In genomic region chr18:12278765-12279682, GRCh38 we compare ENCODE assay signal across 8 cellular contexts. TPM values are rescaled to one million over a fixed set of nuclear protein-coding genes. Genes with fewer than 3 reads are reported as not detected.
DNase-seq lines count a peak whose midpoint lies in the region; ATAC-seq and TF ChIP-seq lines count a peak whose summit lies in the region.

No MANE protein-coding gene starts in this region.

- H3K4me1 ChIP-seq in Panc1 (ENCODE audit: control insufficient read depth, insufficient read depth, low read length) (no peaks in the 10 kb centered on the region), mesendoderm (ENCODE audit: control insufficient read depth, low read depth, low read length) (peaks cover 3% of the 10 kb centered on the region)

- H3K36me3 ChIP-seq in Panc1 (ENCODE audit: control insufficient read depth, insufficient read depth, low read length), result no peaks in the 10 kb centered on the region
- no peaks in the 10 kb centered on the region for H3K36me3 ChIP-seq in mesendoderm (ENCODE audit: control insufficient read depth, insufficient read depth, low read length)

- H3K4me3 ChIP-seq in Panc1 (ENCODE audit: low read depth in 2 of 2, low read length in 2 of 2), result no peak overlapping the region
- H3K4me3 ChIP-seq in epithelial cell of proximal tubule (ENCODE audit: low read depth, low read length), result peak overlapping the region; percentile 3
- no peak overlapping the region for H3K4me3 ChIP-seq in mesendoderm (ENCODE audit: low read length)

- H3K9ac ChIP-seq in mesendoderm (ENCODE audit: low read length), result peak overlapping the region; percentile 57

- H4K5ac ChIP-seq in mesendoderm (ENCODE audit: low read length), result no peak overlapping the region

- no peak for TF ChIP-seq CTCF in Panc1 (IDR thresholded peaks at IDR 0.05)
- no peak for TF ChIP-seq CTCF in epithelial cell of proximal tubule (conservative IDR thresholded peaks at IDR 0.05; ENCODE audit: low read depth, low read length)

- H3K4ac ChIP-seq in mesendoderm (ENCODE audit: low read depth, low read length), result peak overlapping the region; percentile 60

- peak overlapping the region; percentile 9 for H2BK15ac ChIP-seq in mesendoderm (replicated peaks; ENCODE audit: low read depth)

- peak overlapping the region; percentile 25 for H2BK5ac ChIP-seq in mesendoderm (ENCODE audit: low read length)

- peak overlapping the region; percentile 41 for H4K8ac ChIP-seq in mesendoderm (ENCODE audit: low read depth, low read length)

- H3K18ac ChIP-seq in mesendoderm (ENCODE audit: low read length), result peak overlapping the region; percentile 89

- CTCF ChIA-PET in Panc1 (lab: Charles Lee), result interaction anchor here (0.6 to 0.7 kb wide), 2 partner anchors 9 to 217 kb away, joined by 3 read pairs; no protein-coding TSS in a partner anchor

- no peak overlapping the region for H2AK5ac ChIP-seq in mesendoderm (ENCODE audit: low read length)

- no TSS peak for BruUV-seq in Panc1 (replicated peaks; lab: Mats Ljungman, UMichigan)

- ATAC-seq in Panc1 (peak; percentile 34; the same call in 1 of the 2 replicates), HG03378 (IDR thresholded peaks at IDR 0.05; ENCODE audit: unreplicated experiment) (no peak)

- H3K27ac ChIP-seq in Panc1 (ENCODE audit: low read length), result no peak overlapping the region
- H3K27ac ChIP-seq in mesendoderm (ENCODE audit: low read depth, low read length), result peak overlapping the region; percentile 89

- H2BK120ac ChIP-seq in mesendoderm (ENCODE audit: low read depth, low read length), result peak overlapping the region; percentile 3

- POLR2A ChIA-PET in Panc1 (lab: Charles Lee), result interaction anchor here (0.9 kb wide), 1 partner anchor 32 kb away, joined by 4 read pairs; no protein-coding TSS in a partner anchor

- intact Hi-C loops in Panc1 (cut with micrococcal nuclease; ENCODE audit: unreplicated experiment), result no loop called here

- H3K79me2 ChIP-seq in mesendoderm (ENCODE audit: control insufficient read depth, insufficient read depth, low read length), result no peaks in the 10 kb centered on the region

- no CpG with 5 or more reads among the region's 30 CpGs for WGBS in mesendoderm (ENCODE audit: extremely low coverage, insufficient coverage, low lambda C conversion rate)

- DNase-seq in Panc1 (ENCODE audit: low read depth, low spot score) (no peak), epithelial cell of proximal tubule (ENCODE audit: low read depth) (no peak), mesendoderm (peak; percentile 98), ureter (ENCODE audit: low spot score) (peak; percentile 86), DMS53 treated with DMSO at 0.1 percent for 48 hours (lab: John Stamatoyannopoulos, UW; ENCODE audit: unreplicated experiment) (no peak), NCI-H2171 treated with DMSO at 0.1 percent for 48 hours (lab: John Stamatoyannopoulos, UW) (no peak)
- DNase-seq in stimulated activated naive CD4-positive, alpha-beta T cell (lab: John Stamatoyannopoulos, UW), result no peak

- no peak overlapping the region for H3K4me2 ChIP-seq in mesendoderm (ENCODE audit: low read length)

- H3K27me3 ChIP-seq in Panc1 (ENCODE audit: control insufficient read depth, insufficient read depth, low read length) (no peaks in the 10 kb centered on the region), mesendoderm (ENCODE audit: insufficient read depth, low read length, poor library complexity) (no peaks in the 10 kb centered on the region)

- no peaks in the 10 kb centered on the region for H3K79me1 ChIP-seq in mesendoderm (ENCODE audit: low read length)

- in situ Hi-C loops in Panc1 (cut with HindIII; ENCODE audit: low pct_unique_long_range_greater_than_20kb, low sequenced_read_pairs), result no loop called here

- peak overlapping the region; percentile 79 for H3K56ac ChIP-seq in mesendoderm (ENCODE audit: low read length)

- H3K9me3 ChIP-seq in Panc1 (ENCODE audit: control insufficient read depth, insufficient read depth, low read depth, low read length), result no peaks in the 10 kb centered on the region

- H3K23ac ChIP-seq in mesendoderm (ENCODE audit: low read length), result no peak overlapping the region

RNA-seq across cellular contexts. Expression of gene CIDEA, which starts 24.9 kb away (rescaled TPM):
- total RNA-seq in Panc1 (2021; ENCODE audit: unreplicated experiment) (not detected), epithelial cell of proximal tubule (1.5 and 5.6 TPM in 2 replicates), ureter (not detected)
- not detected for polyA plus RNA-seq in Panc1 (2012; ENCODE audit: insufficient read length)
- polyA plus RNA-seq in mesendoderm (2013, experiment 1 of 2), result 0.46 TPM
- 0.42 TPM for polyA plus RNA-seq in mesendoderm (2013, experiment 2 of 2)

RNA-seq across cellular contexts. Expression of gene TUBB6, which starts 29.0 kb away (rescaled TPM):
- total RNA-seq in Panc1 (2021; ENCODE audit: unreplicated experiment), result 125 TPM
- polyA plus RNA-seq in Panc1 (2012; ENCODE audit: insufficient read length), result 310 TPM
- 425 and 1,079 TPM in 2 replicates for total RNA-seq in epithelial cell of proximal tubule
- polyA plus RNA-seq in mesendoderm (2013, experiment 1 of 2), result 142 TPM
- 147 TPM for polyA plus RNA-seq in mesendoderm (2013, experiment 2 of 2)
- 101 TPM for total RNA-seq in ureter

Comparison
In these comparisons a context has a peak if more than half of its experiments do, and no peak if none do; other contexts are left out.
1. DNase-seq: peak in mesendoderm (single experiment) and ureter (single experiment); none in Panc1 (single experiment), epithelial cell of proximal tubule (single experiment), DMS53 treated with DMSO at 0.1 percent for 48 hours (single experiment), NCI-H2171 treated with DMSO at 0.1 percent for 48 hours (single experiment) and stimulated activated naive CD4-positive, alpha-beta T cell (0 of 6).